1 cellular context compared by ENCODE assay signal in the genomic region with DNA sequence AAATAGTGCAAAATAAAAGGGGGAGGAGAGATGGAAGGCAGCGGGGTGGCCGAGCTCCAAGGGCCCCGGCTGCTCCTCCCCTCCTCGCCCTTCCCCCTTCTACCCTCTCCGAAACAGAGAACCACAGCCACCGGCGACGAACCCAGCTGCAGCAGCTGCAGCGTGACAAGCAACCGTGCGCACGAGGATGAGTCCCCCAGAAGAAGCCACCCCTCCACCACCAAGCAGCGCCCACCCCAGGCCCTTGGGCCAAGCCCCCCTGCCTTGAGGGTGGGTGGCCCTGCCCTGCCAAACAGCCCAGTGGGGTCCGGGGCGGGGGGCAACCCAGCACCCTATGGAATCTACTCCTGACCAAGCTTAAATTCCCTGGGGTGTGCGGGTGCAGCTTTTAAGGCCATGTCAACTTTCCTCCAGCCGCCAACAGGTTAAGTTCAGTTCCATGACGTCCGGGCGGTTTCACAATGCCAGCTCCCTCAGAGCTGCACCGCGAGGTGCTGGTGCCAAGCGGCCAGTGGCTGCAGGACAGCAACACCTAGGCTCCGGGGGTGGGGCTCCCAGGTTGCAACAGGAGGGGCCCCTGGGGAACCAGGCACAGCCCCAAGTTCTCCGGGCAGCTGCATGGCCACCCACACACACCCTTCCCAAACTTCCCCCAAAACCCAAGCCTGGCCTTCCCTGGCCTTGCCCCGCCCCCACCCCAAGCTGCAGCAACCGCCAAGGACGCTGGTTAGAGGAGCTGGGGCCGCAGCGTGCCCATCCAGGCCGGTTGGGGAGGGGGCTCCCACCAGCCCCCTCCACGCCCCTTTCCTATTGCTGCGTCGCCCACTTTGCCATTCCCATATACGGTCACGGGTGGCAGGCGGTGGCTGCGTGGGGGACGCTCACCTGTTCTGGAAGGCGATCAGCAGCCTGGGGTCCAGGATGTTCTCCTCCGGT.
TF ChIP-seq lines count a peak whose summit lies in the region.

No MANE protein-coding gene starts in this region.

TF ChIP-seq in GM12878, 131 proteins besides CTCF, POLR2A, EP300 and RAD21 (continues in another document):
- TF ChIP-seq NBN (IDR thresholded peaks at IDR 0.05): peak; percentile 64; the same call in 1 of the 2 replicates
- no peak for TF ChIP-seq SIX5 (IDR thresholded peaks at IDR 0.05; ENCODE audit: low read depth, low read length, severe bottlenecking)
- peak; percentile 81 for TF ChIP-seq CHD2 (IDR thresholded peaks at IDR 0.05; ENCODE audit: borderline replicate concordance, low read depth, low read length)
- TF ChIP-seq, protein P1, sequence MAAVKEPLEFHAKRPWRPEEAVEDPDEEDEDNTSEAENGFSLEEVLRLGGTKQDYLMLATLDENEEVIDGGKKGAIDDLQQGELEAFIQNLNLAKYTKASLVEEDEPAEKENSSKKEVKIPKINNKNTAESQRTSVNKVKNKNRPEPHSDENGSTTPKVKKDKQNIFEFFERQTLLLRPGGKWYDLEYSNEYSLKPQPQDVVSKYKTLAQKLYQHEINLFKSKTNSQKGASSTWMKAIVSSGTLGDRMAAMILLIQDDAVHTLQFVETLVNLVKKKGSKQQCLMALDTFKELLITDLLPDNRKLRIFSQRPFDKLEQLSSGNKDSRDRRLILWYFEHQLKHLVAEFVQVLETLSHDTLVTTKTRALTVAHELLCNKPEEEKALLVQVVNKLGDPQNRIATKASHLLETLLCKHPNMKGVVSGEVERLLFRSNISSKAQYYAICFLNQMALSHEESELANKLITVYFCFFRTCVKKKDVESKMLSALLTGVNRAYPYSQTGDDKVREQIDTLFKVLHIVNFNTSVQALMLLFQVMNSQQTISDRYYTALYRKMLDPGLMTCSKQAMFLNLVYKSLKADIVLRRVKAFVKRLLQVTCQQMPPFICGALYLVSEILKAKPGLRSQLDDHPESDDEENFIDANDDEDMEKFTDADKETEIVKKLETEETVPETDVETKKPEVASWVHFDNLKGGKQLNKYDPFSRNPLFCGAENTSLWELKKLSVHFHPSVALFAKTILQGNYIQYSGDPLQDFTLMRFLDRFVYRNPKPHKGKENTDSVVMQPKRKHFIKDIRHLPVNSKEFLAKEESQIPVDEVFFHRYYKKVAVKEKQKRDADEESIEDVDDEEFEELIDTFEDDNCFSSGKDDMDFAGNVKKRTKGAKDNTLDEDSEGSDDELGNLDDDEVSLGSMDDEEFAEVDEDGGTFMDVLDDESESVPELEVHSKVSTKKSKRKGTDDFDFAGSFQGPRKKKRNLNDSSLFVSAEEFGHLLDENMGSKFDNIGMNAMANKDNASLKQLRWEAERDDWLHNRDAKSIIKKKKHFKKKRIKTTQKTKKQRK (IDR thresholded peaks at IDR 0.05; ENCODE audit: low read depth, low read length): no peak
- TF ChIP-seq HDAC6 (IDR thresholded peaks at IDR 0.05; ENCODE audit: unreplicated experiment): no peak
- TF ChIP-seq, protein P2, sequence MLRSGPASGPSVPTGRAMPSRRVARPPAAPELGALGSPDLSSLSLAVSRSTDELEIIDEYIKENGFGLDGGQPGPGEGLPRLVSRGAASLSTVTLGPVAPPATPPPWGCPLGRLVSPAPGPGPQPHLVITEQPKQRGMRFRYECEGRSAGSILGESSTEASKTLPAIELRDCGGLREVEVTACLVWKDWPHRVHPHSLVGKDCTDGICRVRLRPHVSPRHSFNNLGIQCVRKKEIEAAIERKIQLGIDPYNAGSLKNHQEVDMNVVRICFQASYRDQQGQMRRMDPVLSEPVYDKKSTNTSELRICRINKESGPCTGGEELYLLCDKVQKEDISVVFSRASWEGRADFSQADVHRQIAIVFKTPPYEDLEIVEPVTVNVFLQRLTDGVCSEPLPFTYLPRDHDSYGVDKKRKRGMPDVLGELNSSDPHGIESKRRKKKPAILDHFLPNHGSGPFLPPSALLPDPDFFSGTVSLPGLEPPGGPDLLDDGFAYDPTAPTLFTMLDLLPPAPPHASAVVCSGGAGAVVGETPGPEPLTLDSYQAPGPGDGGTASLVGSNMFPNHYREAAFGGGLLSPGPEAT (IDR thresholded peaks at IDR 0.05; ENCODE audit: low read depth): 0 out of 2 replicates have a peak, but pooled peaks have one; percentile 38
- no peak for TF ChIP-seq ZNF274 (IDR thresholded peaks at IDR 0.05; ENCODE audit: insufficient read depth, insufficient read length)
- 0 out of 2 replicates have a peak, but pooled peaks have one; percentile 30 for TF ChIP-seq CHD1 (IDR thresholded peaks at IDR 0.05; ENCODE audit: low read depth, low read length)
- no peak for TF ChIP-seq NR2F1 (conservative IDR thresholded peaks at IDR 0.05)
- TF ChIP-seq CEBPB (IDR thresholded peaks at IDR 0.05; ENCODE audit: borderline replicate concordance in 1 of 2, low read depth in 2 of 2, low read length in 2 of 2): no peak
- TF ChIP-seq EED (IDR thresholded peaks at IDR 0.05; ENCODE audit: low read depth): peak; percentile 28; the same call in 1 of the 2 replicates
- no peak for TF ChIP-seq ZZZ3 (IDR thresholded peaks at IDR 0.05; ENCODE audit: control insufficient read depth, insufficient read length, low read depth)
- TF ChIP-seq, protein P3, sequence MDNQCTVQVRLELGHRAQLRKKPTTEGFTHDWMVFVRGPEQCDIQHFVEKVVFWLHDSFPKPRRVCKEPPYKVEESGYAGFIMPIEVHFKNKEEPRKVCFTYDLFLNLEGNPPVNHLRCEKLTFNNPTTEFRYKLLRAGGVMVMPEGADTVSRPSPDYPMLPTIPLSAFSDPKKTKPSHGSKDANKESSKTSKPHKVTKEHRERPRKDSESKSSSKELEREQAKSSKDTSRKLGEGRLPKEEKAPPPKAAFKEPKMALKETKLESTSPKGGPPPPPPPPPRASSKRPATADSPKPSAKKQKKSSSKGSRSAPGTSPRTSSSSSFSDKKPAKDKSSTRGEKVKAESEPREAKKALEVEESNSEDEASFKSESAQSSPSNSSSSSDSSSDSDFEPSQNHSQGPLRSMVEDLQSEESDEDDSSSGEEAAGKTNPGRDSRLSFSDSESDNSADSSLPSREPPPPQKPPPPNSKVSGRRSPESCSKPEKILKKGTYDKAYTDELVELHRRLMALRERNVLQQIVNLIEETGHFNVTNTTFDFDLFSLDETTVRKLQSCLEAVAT (IDR thresholded peaks at IDR 0.05): no peak
- TF ChIP-seq, protein P4, sequence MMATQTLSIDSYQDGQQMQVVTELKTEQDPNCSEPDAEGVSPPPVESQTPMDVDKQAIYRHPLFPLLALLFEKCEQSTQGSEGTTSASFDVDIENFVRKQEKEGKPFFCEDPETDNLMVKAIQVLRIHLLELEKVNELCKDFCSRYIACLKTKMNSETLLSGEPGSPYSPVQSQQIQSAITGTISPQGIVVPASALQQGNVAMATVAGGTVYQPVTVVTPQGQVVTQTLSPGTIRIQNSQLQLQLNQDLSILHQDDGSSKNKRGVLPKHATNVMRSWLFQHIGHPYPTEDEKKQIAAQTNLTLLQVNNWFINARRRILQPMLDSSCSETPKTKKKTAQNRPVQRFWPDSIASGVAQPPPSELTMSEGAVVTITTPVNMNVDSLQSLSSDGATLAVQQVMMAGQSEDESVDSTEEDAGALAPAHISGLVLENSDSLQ (IDR thresholded peaks at IDR 0.05): peak; percentile 30; the same call in 1 of the 2 replicates
- no peak for TF ChIP-seq RAD51 (IDR thresholded peaks at IDR 0.05)
- TF ChIP-seq IRF4 (IDR thresholded peaks at IDR 0.05; ENCODE audit: low read depth, low read length): no peak
- TF ChIP-seq, protein P5, sequence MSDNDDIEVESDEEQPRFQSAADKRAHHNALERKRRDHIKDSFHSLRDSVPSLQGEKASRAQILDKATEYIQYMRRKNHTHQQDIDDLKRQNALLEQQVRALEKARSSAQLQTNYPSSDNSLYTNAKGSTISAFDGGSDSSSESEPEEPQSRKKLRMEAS (IDR thresholded peaks at IDR 0.05; ENCODE audit: low read depth, low read length): peak; percentile 73; the same call in 1 of the 2 replicates
- TF ChIP-seq RB1 (IDR thresholded peaks at IDR 0.05; ENCODE audit: borderline replicate concordance): 0 out of 2 replicates have a peak, but pooled peaks have one; percentile 10
- TF ChIP-seq ASH2L (IDR thresholded peaks at IDR 0.05; ENCODE audit: borderline replicate concordance, low read depth): no peak
- no peak for TF ChIP-seq HCFC1 (IDR thresholded peaks at IDR 0.05; ENCODE audit: low read length)
- peak; percentile 95 for TF ChIP-seq TCF3 (IDR thresholded peaks at IDR 0.05; ENCODE audit: borderline replicate concordance, insufficient read depth, low read depth, low read length)
- TF ChIP-seq TBL1XR1 (IDR thresholded peaks at IDR 0.05; ENCODE audit: low read depth, low read length): no peak
- TF ChIP-seq, protein P6, sequence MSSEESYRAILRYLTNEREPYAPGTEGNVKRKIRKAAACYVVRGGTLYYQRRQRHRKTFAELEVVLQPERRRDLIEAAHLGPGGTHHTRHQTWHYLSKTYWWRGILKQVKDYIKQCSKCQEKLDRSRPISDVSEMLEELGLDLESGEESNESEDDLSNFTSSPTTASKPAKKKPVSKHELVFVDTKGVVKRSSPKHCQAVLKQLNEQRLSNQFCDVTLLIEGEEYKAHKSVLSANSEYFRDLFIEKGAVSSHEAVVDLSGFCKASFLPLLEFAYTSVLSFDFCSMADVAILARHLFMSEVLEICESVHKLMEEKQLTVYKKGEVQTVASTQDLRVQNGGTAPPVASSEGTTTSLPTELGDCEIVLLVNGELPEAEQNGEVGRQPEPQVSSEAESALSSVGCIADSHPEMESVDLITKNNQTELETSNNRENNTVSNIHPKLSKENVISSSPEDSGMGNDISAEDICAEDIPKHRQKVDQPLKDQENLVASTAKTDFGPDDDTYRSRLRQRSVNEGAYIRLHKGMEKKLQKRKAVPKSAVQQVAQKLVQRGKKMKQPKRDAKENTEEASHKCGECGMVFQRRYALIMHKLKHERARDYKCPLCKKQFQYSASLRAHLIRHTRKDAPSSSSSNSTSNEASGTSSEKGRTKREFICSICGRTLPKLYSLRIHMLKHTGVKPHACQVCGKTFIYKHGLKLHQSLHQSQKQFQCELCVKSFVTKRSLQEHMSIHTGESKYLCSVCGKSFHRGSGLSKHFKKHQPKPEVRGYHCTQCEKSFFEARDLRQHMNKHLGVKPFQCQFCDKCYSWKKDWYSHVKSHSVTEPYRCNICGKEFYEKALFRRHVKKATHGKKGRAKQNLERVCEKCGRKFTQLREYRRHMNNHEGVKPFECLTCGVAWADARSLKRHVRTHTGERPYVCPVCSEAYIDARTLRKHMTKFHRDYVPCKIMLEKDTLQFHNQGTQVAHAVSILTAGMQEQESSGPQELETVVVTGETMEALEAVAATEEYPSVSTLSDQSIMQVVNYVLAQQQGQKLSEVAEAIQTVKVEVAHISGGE (CRISPR knock-in tag; IDR thresholded peaks at IDR 0.05): no peak
- TF ChIP-seq PML (IDR thresholded peaks at IDR 0.05; ENCODE audit: low read length): no peak
- TF ChIP-seq, protein P7, sequence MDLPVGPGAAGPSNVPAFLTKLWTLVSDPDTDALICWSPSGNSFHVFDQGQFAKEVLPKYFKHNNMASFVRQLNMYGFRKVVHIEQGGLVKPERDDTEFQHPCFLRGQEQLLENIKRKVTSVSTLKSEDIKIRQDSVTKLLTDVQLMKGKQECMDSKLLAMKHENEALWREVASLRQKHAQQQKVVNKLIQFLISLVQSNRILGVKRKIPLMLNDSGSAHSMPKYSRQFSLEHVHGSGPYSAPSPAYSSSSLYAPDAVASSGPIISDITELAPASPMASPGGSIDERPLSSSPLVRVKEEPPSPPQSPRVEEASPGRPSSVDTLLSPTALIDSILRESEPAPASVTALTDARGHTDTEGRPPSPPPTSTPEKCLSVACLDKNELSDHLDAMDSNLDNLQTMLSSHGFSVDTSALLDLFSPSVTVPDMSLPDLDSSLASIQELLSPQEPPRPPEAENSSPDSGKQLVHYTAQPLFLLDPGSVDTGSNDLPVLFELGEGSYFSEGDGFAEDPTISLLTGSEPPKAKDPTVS (IDR thresholded peaks at IDR 0.05; ENCODE audit: low read depth, low read length): no peak
- no peak for TF ChIP-seq STAT1 (conservative IDR thresholded peaks at IDR 0.05)
- no peak for TF ChIP-seq RBBP5 (conservative IDR thresholded peaks at IDR 0.05)
- no peak; the same call in 1 of the 2 replicates for TF ChIP-seq POLR2AphosphoS5 (IDR thresholded peaks at IDR 0.05; ENCODE audit: low read length)
- TF ChIP-seq SUPT20H (IDR thresholded peaks at IDR 0.05; ENCODE audit: borderline replicate concordance, control insufficient read depth, low read depth, low read length): no peak
- TF ChIP-seq CREM (IDR thresholded peaks at IDR 0.05; ENCODE audit: low read depth): no peak
- TF ChIP-seq ESRRA (IDR thresholded peaks at IDR 0.05; ENCODE audit: low read length): no peak
- no peak for TF ChIP-seq FOXK2 (IDR thresholded peaks at IDR 0.05)
- TF ChIP-seq BRCA1 (IDR thresholded peaks at IDR 0.05; ENCODE audit: low read depth, low read length): no peak
- TF ChIP-seq, protein P8, sequence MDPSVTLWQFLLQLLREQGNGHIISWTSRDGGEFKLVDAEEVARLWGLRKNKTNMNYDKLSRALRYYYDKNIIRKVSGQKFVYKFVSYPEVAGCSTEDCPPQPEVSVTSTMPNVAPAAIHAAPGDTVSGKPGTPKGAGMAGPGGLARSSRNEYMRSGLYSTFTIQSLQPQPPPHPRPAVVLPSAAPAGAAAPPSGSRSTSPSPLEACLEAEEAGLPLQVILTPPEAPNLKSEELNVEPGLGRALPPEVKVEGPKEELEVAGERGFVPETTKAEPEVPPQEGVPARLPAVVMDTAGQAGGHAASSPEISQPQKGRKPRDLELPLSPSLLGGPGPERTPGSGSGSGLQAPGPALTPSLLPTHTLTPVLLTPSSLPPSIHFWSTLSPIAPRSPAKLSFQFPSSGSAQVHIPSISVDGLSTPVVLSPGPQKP (IDR thresholded peaks at IDR 0.05; ENCODE audit: low read depth, low read length): no peak
- no peak for TF ChIP-seq RELA (IDR thresholded peaks at IDR 0.05; ENCODE audit: borderline replicate concordance, partially characterized antibody)
- TF ChIP-seq, protein P9, sequence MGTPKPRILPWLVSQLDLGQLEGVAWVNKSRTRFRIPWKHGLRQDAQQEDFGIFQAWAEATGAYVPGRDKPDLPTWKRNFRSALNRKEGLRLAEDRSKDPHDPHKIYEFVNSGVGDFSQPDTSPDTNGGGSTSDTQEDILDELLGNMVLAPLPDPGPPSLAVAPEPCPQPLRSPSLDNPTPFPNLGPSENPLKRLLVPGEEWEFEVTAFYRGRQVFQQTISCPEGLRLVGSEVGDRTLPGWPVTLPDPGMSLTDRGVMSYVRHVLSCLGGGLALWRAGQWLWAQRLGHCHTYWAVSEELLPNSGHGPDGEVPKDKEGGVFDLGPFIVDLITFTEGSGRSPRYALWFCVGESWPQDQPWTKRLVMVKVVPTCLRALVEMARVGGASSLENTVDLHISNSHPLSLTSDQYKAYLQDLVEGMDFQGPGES (IDR thresholded peaks at IDR 0.05): no peak
- no peak for TF ChIP-seq WRNIP1 (IDR thresholded peaks at IDR 0.05; ENCODE audit: borderline replicate concordance, low read depth, low read length)
- no peak for TF ChIP-seq BCL11A (IDR thresholded peaks at IDR 0.05; ENCODE audit: low read depth, low read length)
- TF ChIP-seq, protein P10, sequence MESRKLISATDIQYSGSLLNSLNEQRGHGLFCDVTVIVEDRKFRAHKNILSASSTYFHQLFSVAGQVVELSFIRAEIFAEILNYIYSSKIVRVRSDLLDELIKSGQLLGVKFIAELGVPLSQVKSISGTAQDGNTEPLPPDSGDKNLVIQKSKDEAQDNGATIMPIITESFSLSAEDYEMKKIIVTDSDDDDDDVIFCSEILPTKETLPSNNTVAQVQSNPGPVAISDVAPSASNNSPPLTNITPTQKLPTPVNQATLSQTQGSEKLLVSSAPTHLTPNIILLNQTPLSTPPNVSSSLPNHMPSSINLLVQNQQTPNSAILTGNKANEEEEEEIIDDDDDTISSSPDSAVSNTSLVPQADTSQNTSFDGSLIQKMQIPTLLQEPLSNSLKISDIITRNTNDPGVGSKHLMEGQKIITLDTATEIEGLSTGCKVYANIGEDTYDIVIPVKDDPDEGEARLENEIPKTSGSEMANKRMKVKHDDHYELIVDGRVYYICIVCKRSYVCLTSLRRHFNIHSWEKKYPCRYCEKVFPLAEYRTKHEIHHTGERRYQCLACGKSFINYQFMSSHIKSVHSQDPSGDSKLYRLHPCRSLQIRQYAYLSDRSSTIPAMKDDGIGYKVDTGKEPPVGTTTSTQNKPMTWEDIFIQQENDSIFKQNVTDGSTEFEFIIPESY (IDR thresholded peaks at IDR 0.05): no peak
- TF ChIP-seq DPF2 (IDR thresholded peaks at IDR 0.05): peak; percentile 65; the same call in 1 of the 2 replicates
- TF ChIP-seq YY1 (IDR thresholded peaks at IDR 0.05; ENCODE audit: low read depth, low read length): no peak
